ENCODE assay signal across 9 cellular contexts in genomic region chr3:106302451-106303221, GRCh38.
DNase-seq lines count a peak whose midpoint lies in the region; ATAC-seq and TF ChIP-seq lines count a peak whose summit lies in the region.
"Had no signal": no experiment of that assay in that cellular context is flagged by ENCODE, and none has a peak within 500 bp of the region (broad histone marks: within the 10 kb centered on the region; RNA-seq: fewer than 3 reads in every experiment).

No MANE protein-coding gene starts in this region.

- H3K4me1 Mint-ChIP-seq in activated T-helper 1 cell treated with anti-CD3 and anti-CD28 coated beads, Interleukin-12 subunit alpha, Interleukin-12 subunit beta, Interleukin-2, Interleukin-4 antibody, amounts not matched to agents 30 ng/mL and 10 ng/mL and 1 ng/mL, durations not matched to agents 14 hours and 24 hours and 36 hours (ENCODE audit: low read depth), result peaks cover 61% of the 10 kb centered on the region

- peak overlapping the region; percentile 49 for H3K27ac Mint-ChIP-seq in activated T-helper 1 cell treated with anti-CD3 and anti-CD28 coated beads, Interleukin-12 subunit alpha, Interleukin-12 subunit beta, Interleukin-2, Interleukin-4 antibody, amounts not matched to agents 30 ng/mL and 10 ng/mL and 1 ng/mL, durations not matched to agents 14 hours and 24 hours and 36 hours

- TF ChIP-seq CTCF in esophagus muscularis mucosa (IDR thresholded peaks at IDR 0.05), result no peak

- no peak overlapping the region for H3K4me3 ChIP-seq in esophagus muscularis mucosa

- H3K9me3 ChIP-seq in esophagus muscularis mucosa, result no peaks in the 10 kb centered on the region

- H3K4me1 ChIP-seq in esophagus muscularis mucosa, result peaks cover 0 to 5% (median 0%) of the 10 kb centered on the region in 4 donors

- H3K27me3 ChIP-seq in esophagus muscularis mucosa, result no peaks in the 10 kb centered on the region

- peaks cover 27% of the 10 kb centered on the region for H3K9me3 Mint-ChIP-seq in activated T-helper 1 cell treated with anti-CD3 and anti-CD28 coated beads, Interleukin-12 subunit alpha, Interleukin-12 subunit beta, Interleukin-2, Interleukin-4 antibody, amounts not matched to agents 30 ng/mL and 10 ng/mL and 1 ng/mL, durations not matched to agents 14 hours and 24 hours and 36 hours

- H3K27me3 Mint-ChIP-seq in activated T-helper 1 cell treated with anti-CD3 and anti-CD28 coated beads, Interleukin-12 subunit alpha, Interleukin-12 subunit beta, Interleukin-2, Interleukin-4 antibody, amounts not matched to agents 30 ng/mL and 10 ng/mL and 1 ng/mL, durations not matched to agents 14 hours and 24 hours and 36 hours (ENCODE audit: insufficient read depth), result no peaks in the 10 kb centered on the region

- DNase-seq in activated T-helper 1 cell treated with anti-CD3 and anti-CD28 coated beads, Interleukin-12 subunit alpha, Interleukin-12 subunit beta, Interleukin-2, Interleukin-4 antibody, amounts not matched to agents 30 ng/mL and 10 ng/mL and 1 ng/mL, durations not matched to agents 14 hours and 24 hours and 36 hours (ENCODE audit: low spot score), result peak; percentile 28
- no peak for DNase-seq in LoVo (ENCODE audit: low spot score)
- no peak for DNase-seq in 8988T
- DNase-seq in SIG-M5 (lab: John Stamatoyannopoulos, UW), result no peak
- no peak for DNase-seq in esophagus muscularis mucosa (ENCODE audit: extremely low spot score)
- DNase-seq: substantia nigra had no signal

- no peaks in the 10 kb centered on the region for H3K36me3 ChIP-seq in esophagus muscularis mucosa

- H3K4me3 Mint-ChIP-seq in activated T-helper 1 cell treated with anti-CD3 and anti-CD28 coated beads, Interleukin-12 subunit alpha, Interleukin-12 subunit beta, Interleukin-2, Interleukin-4 antibody, amounts not matched to agents 30 ng/mL and 10 ng/mL and 1 ng/mL, durations not matched to agents 14 hours and 24 hours and 36 hours, result no peak overlapping the region

- 75% methylated on average over 5 of the region's 5 CpGs for WGBS in esophagus muscularis mucosa

- intact Hi-C loops in activated T-helper 1 cell treated with anti-CD3 and anti-CD28 coated beads, Interleukin-12 subunit alpha, Interleukin-12 subunit beta, Interleukin-2, Interleukin-4 antibody, amounts not matched to agents 30 ng/mL and 10 ng/mL and 1 ng/mL, durations not matched to agents 14 hours and 24 hours and 36 hours (cut with micrococcal nuclease), result loop anchor here (1.0 kb wide), 3 partner anchors 30 to 475 kb away; no protein-coding TSS in a partner anchor
- intact Hi-C loops in esophagus muscularis mucosa (cut with DNase I), result no loop called here

- ATAC-seq in GM18498 (IDR thresholded peaks at IDR 0.05; ENCODE audit: unreplicated experiment), result peak; percentile 87
- peak; percentile 84 for ATAC-seq in GM19467 (IDR thresholded peaks at IDR 0.05; ENCODE audit: unreplicated experiment)
- peak; percentile 93 for ATAC-seq in HG03196 (IDR thresholded peaks at IDR 0.05; ENCODE audit: unreplicated experiment)

- no peak for TF ChIP-seq EP300 in esophagus muscularis mucosa (IDR thresholded peaks at IDR 0.05)

- no peak for TF ChIP-seq POLR2A in esophagus muscularis mucosa (IDR thresholded peaks at IDR 0.05; ENCODE audit: low read depth)

- no peak overlapping the region for H3K27ac ChIP-seq in esophagus muscularis mucosa (replicated peaks in 1 of 4)

- peaks cover 23% of the 10 kb centered on the region for H3K36me3 Mint-ChIP-seq in activated T-helper 1 cell treated with anti-CD3 and anti-CD28 coated beads, Interleukin-12 subunit alpha, Interleukin-12 subunit beta, Interleukin-2, Interleukin-4 antibody, amounts not matched to agents 30 ng/mL and 10 ng/mL and 1 ng/mL, durations not matched to agents 14 hours and 24 hours and 36 hours (ENCODE audit: low read depth)
